In genomic region chr7:120987683-120988590, GRCh38 we compare ENCODE assay signal across 8 cellular contexts. TPM values are rescaled to one million over a fixed set of nuclear protein-coding genes. Genes with fewer than 3 reads are reported as not detected.
A peak's percentile ranks its signal among the peaks of the same experiment; 100 is the strongest.
DNase-seq lines count a peak whose midpoint lies in the region; ATAC-seq and TF ChIP-seq lines count a peak whose summit lies in the region.

No MANE protein-coding gene starts in this region.

- intact Hi-C loops in right cardiac atrium (cut with DNase I) (loop anchor here in 3 of 4 donors (2.0 to 5.0 kb wide), 4 partner anchors 93 to 119 kb away; no protein-coding TSS in a partner anchor), psoas muscle (cut with DNase I) (loop anchor here (1.0 to 5.0 kb wide), 5 partner anchors 36 to 119 kb away; partner anchors contain the start of gene ING3 (in 1 of the 2))

- no peaks in the 10 kb centered on the region for H3K9me3 Mint-ChIP-seq in T-helper 1 cell treated with Interleukin-12 subunit alpha and Interleukin-12 subunit beta and Interleukin-4 antibody, amounts not matched to agents 30 μg/mL and 1 μg/mL, for 36 hours

- H3K27ac Mint-ChIP-seq in T-helper 1 cell treated with Interleukin-12 subunit alpha and Interleukin-12 subunit beta and Interleukin-4 antibody, amounts not matched to agents 30 μg/mL and 1 μg/mL, for 36 hours = no peak overlapping the region

- H3K27me3 ChIP-seq in right cardiac atrium (ENCODE audit: control insufficient read depth, insufficient read depth) (no peaks in the 10 kb centered on the region), psoas muscle (ENCODE audit: insufficient read depth in 3 of 3, low read length in 2 of 3) (no peaks in the 10 kb centered on the region)

- no peaks in the 10 kb centered on the region for H3K36me3 Mint-ChIP-seq in T-helper 1 cell treated with Interleukin-12 subunit alpha and Interleukin-12 subunit beta and Interleukin-4 antibody, amounts not matched to agents 30 μg/mL and 1 μg/mL, for 36 hours (ENCODE audit: low read depth)

- H3K9me3 ChIP-seq in right cardiac atrium (ENCODE audit: control insufficient read depth, low read length) (no peaks in the 10 kb centered on the region), psoas muscle (no peaks in the 10 kb centered on the region)

- peak overlapping the region; percentile 4 for H3K27ac ChIP-seq in angular gyrus (ENCODE audit: low read depth, low read length)
- peak overlapping the region; percentile 96 for H3K27ac ChIP-seq in right cardiac atrium (ENCODE audit: low read length)
- peak overlapping the region; percentile 94 for H3K27ac ChIP-seq in psoas muscle
- H3K27ac ChIP-seq in urinary bladder (ENCODE audit: low read depth) = peak overlapping the region; percentile 25

- H3K4me3 ChIP-seq in right cardiac atrium (ENCODE audit: low read length) (peak overlapping the region; percentile 99), psoas muscle (peak overlapping the region; percentile 75), urinary bladder (ENCODE audit: low read depth, low read length) (peak overlapping the region; percentile 41)

- H3K36me3 ChIP-seq in psoas muscle (ENCODE audit: insufficient read depth in 1 of 2, low read depth in 1 of 2) = no peaks in the 10 kb centered on the region
- no peaks in the 10 kb centered on the region for H3K36me3 ChIP-seq in urinary bladder (ENCODE audit: insufficient read depth)

- H3K4me1 Mint-ChIP-seq in T-helper 1 cell treated with Interleukin-12 subunit alpha and Interleukin-12 subunit beta and Interleukin-4 antibody, amounts not matched to agents 30 μg/mL and 1 μg/mL, for 36 hours (ENCODE audit: low read depth) = peaks cover 11% of the 10 kb centered on the region

- H3K4me1 ChIP-seq in right cardiac atrium (ENCODE audit: control insufficient read depth, insufficient read depth, low read length) (no peaks in the 10 kb centered on the region), psoas muscle (peaks cover 12% of the 10 kb centered on the region), urinary bladder (ENCODE audit: insufficient read depth) (no peaks in the 10 kb centered on the region)

- peak; percentile 33 for DNase-seq in NCI-H1417 treated with DMSO at 0.1 percent for 48 hours (lab: John Stamatoyannopoulos, UW)
- peak; percentile 93 to 97 (median 94) for DNase-seq in right cardiac atrium
- DNase-seq in psoas muscle = peak; percentile 90 to 95

- H3K27me3 Mint-ChIP-seq in T-helper 1 cell treated with Interleukin-12 subunit alpha and Interleukin-12 subunit beta and Interleukin-4 antibody, amounts not matched to agents 30 μg/mL and 1 μg/mL, for 36 hours (ENCODE audit: low read depth) = peaks cover 64% of the 10 kb centered on the region

- TF ChIP-seq CTCF in GM12874 (IDR thresholded peaks at IDR 0.05; ENCODE audit: insufficient read depth, low read depth, low read length) = peak; percentile 86
- peak; percentile 98 for TF ChIP-seq CTCF in psoas muscle (IDR thresholded peaks at IDR 0.05)

- under 1% methylated on average over 12 of the region's 12 CpGs for WGBS in right cardiac atrium
- 0 to 2% (median 1%) methylated on average over 12 of the region's 12 CpGs for WGBS in psoas muscle, 3 donors
- under 1% methylated on average over 12 of the region's 12 CpGs for WGBS in urinary bladder

- H3K4me3 Mint-ChIP-seq in T-helper 1 cell treated with Interleukin-12 subunit alpha and Interleukin-12 subunit beta and Interleukin-4 antibody, amounts not matched to agents 30 μg/mL and 1 μg/mL, for 36 hours = peak overlapping the region; percentile 67

- ATAC-seq in HG02798 (IDR thresholded peaks at IDR 0.05; ENCODE audit: poor library complexity, unreplicated experiment) = peak; percentile 95
- peak; percentile 93 for ATAC-seq in right cardiac atrium
- peak; percentile 83 to 89 (median 87) for ATAC-seq in psoas muscle

RNA-seq across cellular contexts. Expression of gene CPED1, which starts 0.6 kb away (rescaled TPM):
- total RNA-seq in right cardiac atrium = 10 to 100 TPM; 20.8 to 31.1 (median 29.3) TPM
- 3.9 TPM for polyA plus RNA-seq in right cardiac atrium
- 10 to 100 TPM; 12.0 to 39.2 (median 23.1) TPM for total RNA-seq in psoas muscle
- polyA plus RNA-seq in psoas muscle = 10 to 100 TPM in 1 of 3 donors, 1 to 10 TPM in 1, under 1 TPM in 1; 0.90 to 11.7 (median 4.9) TPM
- total RNA-seq in urinary bladder = 78.4 TPM
- polyA plus RNA-seq in urinary bladder = 33.4 TPM

RNA-seq across cellular contexts. Expression of gene ING3, which starts 37.4 kb away (rescaled TPM):
- total RNA-seq in right cardiac atrium = 10 to 100 TPM; 14.7 to 16.7 (median 15.7) TPM
- polyA plus RNA-seq in right cardiac atrium = 9.7 TPM
- total RNA-seq in psoas muscle = 10 to 100 TPM in 1 of 4 donors, 1 to 10 TPM in 3; 7.1 to 10.1 (median 9.6) TPM
- polyA plus RNA-seq in psoas muscle = 1 to 10 TPM; 5.5 to 8.3 (median 6.2) TPM
- 38.2 TPM for total RNA-seq in urinary bladder
- polyA plus RNA-seq in urinary bladder = 11.3 TPM

Comparison
In these comparisons a context has a peak if more than half of its experiments do, and no peak if none do; other contexts are left out.
1. Peak in every context shown above with its lines: DNase-seq, ATAC-seq, H3K4me3 ChIP-seq and H3K27ac ChIP-seq.
2. DNase-seq: peak in every context shown above with its lines; median percentile 94 in right cardiac atrium; 92 in psoas muscle; 33 in NCI-H1417 treated with DMSO at 0.1 percent for 48 hours.
3. H3K27ac ChIP-seq: peak in every context shown above with its lines; median percentile 96 in right cardiac atrium; 94 in psoas muscle; 25 in urinary bladder; 4 in angular gyrus.
4. H3K4me3 ChIP-seq: peak in every context shown above with its lines; median percentile 99 in right cardiac atrium; 75 in psoas muscle; 41 in urinary bladder.